12 cellular contexts compared by ENCODE assay signal in the genomic region with DNA sequence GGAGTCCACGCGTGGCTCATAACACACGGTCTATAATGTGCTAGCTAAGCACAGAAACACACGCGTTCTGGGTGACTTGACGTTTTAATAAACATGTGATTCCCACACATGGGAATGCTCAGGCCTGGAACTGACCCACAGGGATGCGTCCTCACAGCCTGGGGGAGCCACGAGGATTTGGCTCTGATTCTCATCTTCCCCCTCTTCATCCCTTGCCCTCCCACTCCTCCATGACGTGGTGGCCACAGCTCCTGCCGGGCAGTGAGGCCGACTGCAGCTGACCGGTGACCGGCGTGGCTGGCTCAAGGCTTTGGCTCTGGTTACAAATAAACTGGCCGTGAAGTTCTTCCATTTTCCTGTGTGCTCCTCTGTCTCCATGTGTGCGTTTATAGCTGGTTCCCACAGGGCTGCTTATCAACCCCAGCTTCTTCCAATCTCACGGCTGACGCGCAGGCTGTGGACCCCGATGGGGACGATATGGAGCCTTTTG. TPM values are rescaled to one million over a fixed set of nuclear protein-coding genes. Genes with fewer than 3 reads are reported as not detected.
DNase-seq lines count a peak whose midpoint lies in the region; ATAC-seq and TF ChIP-seq lines count a peak whose summit lies in the region.
"Had no signal": no experiment of that assay in that cellular context is flagged by ENCODE, and none has a peak within 500 bp of the region (broad histone marks: within the 10 kb centered on the region; RNA-seq: fewer than 3 reads in every experiment).

No MANE protein-coding gene starts in this region.

- H3K79me1 ChIP-seq in trophoblast cell (ENCODE audit: low read length): peaks cover 52% of the 10 kb centered on the region

- ATAC-seq in RWPE2 (ENCODE audit: low read depth) (no peak), Right ventricle myocardium superior (ENCODE audit: poor library complexity) (peak; percentile 36), left colon (no peak), GM19455 (IDR thresholded peaks at IDR 0.05; ENCODE audit: unreplicated experiment) (no peak), GM21529 (IDR thresholded peaks at IDR 0.05; ENCODE audit: unreplicated experiment) (no peak)

- H4K91ac ChIP-seq in trophoblast cell (ENCODE audit: low read depth, low read length): peak overlapping the region; percentile 96

- peak overlapping the region; percentile 98 for H2BK12ac ChIP-seq in trophoblast cell (ENCODE audit: low read length)

- H3K9ac ChIP-seq in trophoblast cell (ENCODE audit: low read length): no peak overlapping the region

- H3K27me3 ChIP-seq in RWPE2 (ENCODE audit: insufficient read depth, poor library complexity, severe bottlenecking) (no peaks in the 10 kb centered on the region), trophoblast cell (ENCODE audit: insufficient read depth, low read length) (no peaks in the 10 kb centered on the region)
- H3K27me3 ChIP-seq: left lung had no signal

- H3K36me3 ChIP-seq in RWPE2 (ENCODE audit: low read depth): no peaks in the 10 kb centered on the region
- no peaks in the 10 kb centered on the region for H3K36me3 ChIP-seq in trophoblast cell (ENCODE audit: control insufficient read depth in 1 of 2, insufficient read depth in 2 of 2, low read length in 2 of 2)
- H3K36me3 ChIP-seq: left lung had no signal

- peak overlapping the region; percentile 80 for H2AK5ac ChIP-seq in trophoblast cell (ENCODE audit: low read length)

- DNase-seq in EL: peak; percentile 87
- no peak for DNase-seq in RWPE2 (ENCODE audit: low spot score)
- DNase-seq in Right ventricle myocardium superior: no peak
- DNase-seq in trophoblast cell: peak; percentile 54 to 59
- DNase-seq in left colon: no peak
- DNase-seq in AML-193 (lab: John Stamatoyannopoulos, UW): no peak
- DNase-seq: CD8-positive, alpha-beta memory T cell; left lung; NCI-H526 had no signal

- H4K8ac ChIP-seq in trophoblast cell (ENCODE audit: low read depth, low read length): peak overlapping the region; percentile 74

- H4K12ac ChIP-seq in trophoblast cell (ENCODE audit: low read depth, low read length): no peak overlapping the region

- H3K9me3 ChIP-seq in RWPE2 (ENCODE audit: severe bottlenecking): no peaks in the 10 kb centered on the region
- H3K9me3 ChIP-seq in trophoblast cell (ENCODE audit: insufficient read depth, low read depth, low read length): peaks cover 4% of the 10 kb centered on the region
- H3K9me3 ChIP-seq: left lung had no signal

- H3K4me1 ChIP-seq in RWPE2 (ENCODE audit: insufficient read depth, poor library complexity, severe bottlenecking): peaks cover 30% of the 10 kb centered on the region
- H3K4me1 ChIP-seq in trophoblast cell (ENCODE audit: control insufficient read depth in 1 of 2, insufficient read depth in 2 of 2, low read length in 2 of 2): peaks cover 34 to 44% of the 10 kb centered on the region in 2 experiments

- H3K27ac ChIP-seq in RWPE2 (ENCODE audit: poor library complexity, severe bottlenecking) (peak overlapping the region; percentile 93), trophoblast cell (ENCODE audit: low read depth, low read length) (peak overlapping the region; percentile 83)
- H3K27ac ChIP-seq: left lung, SK-N-MC had no signal

- no peak for TF ChIP-seq CTCF in RWPE2 (IDR thresholded peaks at IDR 0.05; ENCODE audit: poor library complexity, severe bottlenecking)

- H2BK120ac ChIP-seq in trophoblast cell (ENCODE audit: insufficient read depth, low read length, poor library complexity): peak overlapping the region; percentile 98

- peak overlapping the region; percentile 93 for H2BK5ac ChIP-seq in trophoblast cell (ENCODE audit: low read depth, low read length, poor library complexity)

- no peak overlapping the region for H3K4me3 ChIP-seq in RWPE2 (ENCODE audit: severe bottlenecking)
- no peak overlapping the region for H3K4me3 ChIP-seq in trophoblast cell (ENCODE audit: low read depth, low read length)
- H3K4me3 ChIP-seq: left lung, SK-N-MC had no signal

- peak overlapping the region; percentile 84 for H3K18ac ChIP-seq in trophoblast cell (ENCODE audit: low read length)

- H3K4ac ChIP-seq in trophoblast cell (ENCODE audit: low read depth, low read length): peak overlapping the region; percentile 88

- H3K79me2 ChIP-seq in trophoblast cell (ENCODE audit: control insufficient read depth, insufficient read depth, low read length, poor library complexity): peaks cover 7% of the 10 kb centered on the region

- no peak overlapping the region for H3K23ac ChIP-seq in trophoblast cell (ENCODE audit: low read length)

- no peak overlapping the region for H3K4me2 ChIP-seq in trophoblast cell (ENCODE audit: low read length)

- peak overlapping the region; percentile 93 for H3K14ac ChIP-seq in trophoblast cell (ENCODE audit: low read length)

- intact Hi-C loops in Right ventricle myocardium superior (cut with DNase I): no loop called here
- intact Hi-C loops in left colon (cut with DNase I, micrococcal nuclease): no loop called here

- no peak overlapping the region for H2AFZ ChIP-seq in trophoblast cell (ENCODE audit: insufficient read depth, low read length, poor library complexity)

- whole genome bisulfite sequencing in trophoblast cell (ENCODE audit: extremely low coverage, insufficient coverage, insufficient read length): no CpG with 5 or more reads among the region's 21 CpGs

RNA-seq across cellular contexts. Expression of gene KLF6, which starts 40.9 kb away (rescaled TPM):
- 60.2 TPM for total RNA-seq in Right ventricle myocardium superior
- polyA plus RNA-seq in trophoblast cell (2013): 113 TPM in 2 replicates
- 100 to 1,000 TPM; 359 to 434 TPM for total RNA-seq in left colon

Comparison
In these comparisons a context has a peak if more than half of its experiments do, and no peak if none do; other contexts are left out.
1. DNase-seq: peak in EL (single experiment) and trophoblast cell (2 of 2); none in RWPE2 (single experiment), Right ventricle myocardium superior (single experiment), left colon (0 of 2) and AML-193 (0 of 2).